ENCODE assay signal across 8 cellular contexts in genomic region chr6:150867117-150867516, GRCh38. TPM values are rescaled to one million over a fixed set of nuclear protein-coding genes. Genes with fewer than 3 reads are reported as not detected.
A peak's percentile ranks its signal among the peaks of the same experiment; 100 is the strongest.
DNase-seq lines count a peak whose midpoint lies in the region; ATAC-seq and TF ChIP-seq lines count a peak whose summit lies in the region.

No MANE protein-coding gene starts in this region.

- TF ChIP-seq CTCF in SK-N-SH (IDR thresholded peaks at IDR 0.05) (no peak), fibroblast of lung (conservative IDR thresholded peaks at IDR 0.05 in 1 of 2, IDR thresholded peaks at IDR 0.05 in 1 of 2; ENCODE audit: low read depth in 1 of 2, low read length in 2 of 2) (no peak), sigmoid colon (IDR thresholded peaks at IDR 0.05) (no peak)

- no peaks in the 10 kb centered on the region for H4K20me1 ChIP-seq in GM23248 (ENCODE audit: insufficient read depth)
- H4K20me1 ChIP-seq in SK-N-SH (ENCODE audit: insufficient read depth): peaks cover 16% of the 10 kb centered on the region
- H4K20me1 ChIP-seq in fibroblast of lung (ENCODE audit: control insufficient read depth, extremely low read depth, insufficient read depth, low read length): no peaks in the 10 kb centered on the region

- POLR2A ChIA-PET in SK-N-SH (lab: Yijun Ruan, JAX): interaction anchor here (1.6 kb wide), 1 partner anchor 13 kb away, joined by 3 read pairs; no protein-coding TSS in a partner anchor

- DNase-seq in GM23248 (no peak), SK-N-SH (no peak), fibroblast of lung (ENCODE audit: low read depth in 2 of 2) (no peak), sigmoid colon (no peak), NK-92 (lab: John Stamatoyannopoulos, UW; ENCODE audit: unreplicated experiment) (no peak)

- H3F3A ChIP-seq in GM23248 (ENCODE audit: insufficient read depth) (peaks cover 45% of the 10 kb centered on the region), SK-N-SH (replicated peaks; ENCODE audit: insufficient read depth) (peaks cover 5% of the 10 kb centered on the region)

- H3K4me1 ChIP-seq in GM23248 (ENCODE audit: insufficient read depth) (peaks cover 31% of the 10 kb centered on the region), SK-N-SH (ENCODE audit: control insufficient read depth in 1 of 2, insufficient read depth in 2 of 2, low read depth in 1 of 2, low read length in 1 of 2) (peaks cover 0 to 7% of the 10 kb centered on the region in 2 experiments; a peak in 2 of 4 replicates), fibroblast of lung (ENCODE audit: control insufficient read depth, extremely low read depth, insufficient read depth, low read length) (no peaks in the 10 kb centered on the region), sigmoid colon (peaks cover 0 to 9% (median 3%) of the 10 kb centered on the region in 4 donors)

- intact Hi-C loops in sigmoid colon (cut with DNase I): no loop called here

- H3K4me2 ChIP-seq in GM23248 (ENCODE audit: unreplicated experiment) (peak overlapping the region; percentile 96), SK-N-SH (peak overlapping the region; percentile 92), fibroblast of lung (ENCODE audit: extremely low read depth, insufficient read depth, low read length) (peak overlapping the region; percentile 87)

- CTCF ChIA-PET in SK-N-SH (lab: Yijun Ruan, JAX): interaction anchor here (1.5 to 2.1 kb wide), 2 partner anchors 50 to 459 kb away, joined by 5 to 11 read pairs; no protein-coding TSS in a partner anchor

- in situ Hi-C loops in GM23248 (cut with MboI): no loop called here

- H2AFZ ChIP-seq in GM23248 (no peak overlapping the region), SK-N-SH (ENCODE audit: low read depth) (no peak overlapping the region), fibroblast of lung (ENCODE audit: low read length) (no peak overlapping the region)

- TF ChIP-seq EP300 in SK-N-SH (IDR thresholded peaks at IDR 0.05; ENCODE audit: borderline replicate concordance in 1 of 2, low read depth in 1 of 2, low read length in 1 of 2) (no peak), sigmoid colon (IDR thresholded peaks at IDR 0.05) (no peak)

- H3K36me3 ChIP-seq in GM23248 (ENCODE audit: low read depth): peaks cover 8% of the 10 kb centered on the region
- peaks cover 0 to 10% of the 10 kb centered on the region in 2 experiments for H3K36me3 ChIP-seq in SK-N-SH (replicated peaks in 1 of 2; ENCODE audit: control insufficient read depth in 1 of 2, insufficient read depth in 2 of 2, low read length in 1 of 2)
- H3K36me3 ChIP-seq in fibroblast of lung (ENCODE audit: control insufficient read depth, insufficient read depth, low read length): no peaks in the 10 kb centered on the region
- H3K36me3 ChIP-seq in sigmoid colon: no peaks in the 10 kb centered on the region

- no peaks in the 10 kb centered on the region for H3K9me2 ChIP-seq in GM23248 (ENCODE audit: insufficient read depth)
- H3K9me2 ChIP-seq in SK-N-SH: no peaks in the 10 kb centered on the region

- WGBS in GM23248 (ENCODE audit: low coverage in 1 of 2, low lambda C conversion rate in 2 of 2, missing lambda C conversion rate in 2 of 2), 2 experiments: 46 to 49% methylated on average over 13 of the region's 13 CpGs
- WGBS in SK-N-SH (ENCODE audit: low lambda C conversion rate): 42% methylated on average over 13 of the region's 13 CpGs
- 77 to 89% methylated on average over 13 of the region's 13 CpGs for WGBS in sigmoid colon, 2 donors

- H3K79me2 ChIP-seq in GM23248 (ENCODE audit: insufficient read depth): peaks cover 61% of the 10 kb centered on the region
- peaks cover 59% of the 10 kb centered on the region for H3K79me2 ChIP-seq in SK-N-SH (ENCODE audit: insufficient read depth)
- H3K79me2 ChIP-seq in fibroblast of lung (ENCODE audit: control insufficient read depth, insufficient read depth, low read length): peaks cover 39% of the 10 kb centered on the region

- H3K4me3 ChIP-seq in GM23248 (peak overlapping the region; percentile 88), SK-N-SH (ENCODE audit: low read depth in 2 of 2, low read length in 1 of 2) (peak overlapping the region; percentile 64 to 75), fibroblast of lung (replicated peaks in 1 of 4; ENCODE audit: control extremely low read depth in 1 of 4, insufficient read depth in 1 of 4, low read depth in 3 of 4, low read length in 4 of 4) (peak overlapping the region; percentile 47 to 84 (median 70)), sigmoid colon (peak overlapping the region; percentile 58 to 91 (median 69))

- TF ChIP-seq RAD21 in SK-N-SH (IDR thresholded peaks at IDR 0.05; ENCODE audit: low read length): no peak

- H3K27ac ChIP-seq in GM23248: peak overlapping the region; percentile 99
- peak overlapping the region; percentile 89 to 95 for H3K27ac ChIP-seq in SK-N-SH (ENCODE audit: low read depth in 2 of 2, low read length in 1 of 2)
- peak overlapping the region; percentile 99 for H3K27ac ChIP-seq in fibroblast of lung (ENCODE audit: insufficient read depth, low read length)
- peak overlapping the region; percentile 81 to 93 (median 86) for H3K27ac ChIP-seq in sigmoid colon

- ATAC-seq in GM19351 (IDR thresholded peaks at IDR 0.05; ENCODE audit: unreplicated experiment): no peak
- ATAC-seq in GM21390 (IDR thresholded peaks at IDR 0.05; ENCODE audit: unreplicated experiment): no peak
- ATAC-seq in HG03175 (IDR thresholded peaks at IDR 0.05; ENCODE audit: unreplicated experiment): no peak

- H3K9me3 ChIP-seq in GM23248 (ENCODE audit: low read depth) (no peaks in the 10 kb centered on the region), SK-N-SH (no peaks in the 10 kb centered on the region), fibroblast of lung (ENCODE audit: control insufficient read depth, insufficient read depth, low read depth, low read length) (no peaks in the 10 kb centered on the region), sigmoid colon (no peaks in the 10 kb centered on the region)

- H3K27me3 ChIP-seq in GM23248 (replicated peaks; ENCODE audit: insufficient read depth) (no peaks in the 10 kb centered on the region), SK-N-SH (ENCODE audit: insufficient read depth) (no peaks in the 10 kb centered on the region), fibroblast of lung (ENCODE audit: control insufficient read depth, insufficient read depth, low read length) (no peaks in the 10 kb centered on the region), sigmoid colon (no peaks in the 10 kb centered on the region)

- peak overlapping the region; percentile 98 for H3K9ac ChIP-seq in GM23248
- peak overlapping the region; percentile 98 for H3K9ac ChIP-seq in SK-N-SH
- peak overlapping the region; percentile 98 for H3K9ac ChIP-seq in fibroblast of lung (ENCODE audit: insufficient read depth, low read length)

- TF ChIP-seq POLR2A in sigmoid colon (IDR thresholded peaks at IDR 0.05): no peak

TF ChIP-seq in SK-N-SH, 30 proteins besides CTCF, POLR2A, EP300 and RAD21:
- TF ChIP-seq EZH2phosphoT487 (IDR thresholded peaks at IDR 0.05; ENCODE audit: borderline replicate concordance, low read depth) (no peak), RFX5 (IDR thresholded peaks at IDR 0.05; ENCODE audit: low read length) (no peak), CHD2 (IDR thresholded peaks at IDR 0.05; ENCODE audit: low read length, partially characterized antibody) (no peak), GABPA (IDR thresholded peaks at IDR 0.05; ENCODE audit: low read depth) (no peak), MEF2A (IDR thresholded peaks at IDR 0.05; ENCODE audit: borderline replicate concordance, low read depth) (no peak), USF1 (IDR thresholded peaks at IDR 0.05; ENCODE audit: borderline replicate concordance, low read depth) (no peak), RCOR1 (IDR thresholded peaks at IDR 0.05; ENCODE audit: low read length) (no peak), NRF1 (IDR thresholded peaks at IDR 0.05; ENCODE audit: low read depth, low read length) (no peak), GATA2 (CRISPR knock-in tag; IDR thresholded peaks at IDR 0.05) (no peak), RXRA (IDR thresholded peaks at IDR 0.05; ENCODE audit: borderline replicate concordance, low read depth) (no peak)
- TF ChIP-seq, protein P1, sequence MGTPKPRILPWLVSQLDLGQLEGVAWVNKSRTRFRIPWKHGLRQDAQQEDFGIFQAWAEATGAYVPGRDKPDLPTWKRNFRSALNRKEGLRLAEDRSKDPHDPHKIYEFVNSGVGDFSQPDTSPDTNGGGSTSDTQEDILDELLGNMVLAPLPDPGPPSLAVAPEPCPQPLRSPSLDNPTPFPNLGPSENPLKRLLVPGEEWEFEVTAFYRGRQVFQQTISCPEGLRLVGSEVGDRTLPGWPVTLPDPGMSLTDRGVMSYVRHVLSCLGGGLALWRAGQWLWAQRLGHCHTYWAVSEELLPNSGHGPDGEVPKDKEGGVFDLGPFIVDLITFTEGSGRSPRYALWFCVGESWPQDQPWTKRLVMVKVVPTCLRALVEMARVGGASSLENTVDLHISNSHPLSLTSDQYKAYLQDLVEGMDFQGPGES (IDR thresholded peaks at IDR 0.05; ENCODE audit: low read depth, low read length): no peak

RNA-seq across cellular contexts. Expression of gene MTHFD1L, which starts 1.6 kb away (rescaled TPM):
- 57.6 and 68.7 TPM in 2 replicates for total RNA-seq in GM23248 (2014; rRNA removed; shearing (Covaris generic))
- 96.8 and 99.6 TPM in 2 replicates for polyA plus RNA-seq in GM23248 (2016; fragmentation: Nextera tagmentation; extraction: Ambion mirVana)
- polyA plus RNA-seq in SK-N-SH (2012; rRNA removed): 36.7 and 37.0 TPM in 2 replicates
- polyA plus RNA-seq in SK-N-SH (2012; cell fraction: cytosol; rRNA removed): 35.9 and 36.2 TPM in 2 replicates
- polyA plus RNA-seq in SK-N-SH (2012; cell fraction: nucleus; rRNA removed): 35.4 and 47.8 TPM in 2 replicates
- total RNA-seq in fibroblast of lung: 43.4 and 48.9 TPM in 2 replicates
- 36.1 and 51.1 TPM in 2 replicates for polyA plus RNA-seq in fibroblast of lung
- polyA plus RNA-seq in fibroblast of lung (2012): 43.1 and 63.7 TPM in 2 replicates
- polyA minus RNA-seq in fibroblast of lung (ENCODE audit: low replicate concordance): 14.8 and 38.7 TPM in 2 replicates
- 10 to 100 TPM in 1 of 4 donors, 1 to 10 TPM in 3; 2.5 to 17.9 (median 5.6) TPM for total RNA-seq in sigmoid colon
- 10 to 100 TPM in 1 of 3 donors, 1 to 10 TPM in 1, under 1 TPM in 1; 0.60 to 12.2 (median 1.4) TPM for polyA plus RNA-seq in sigmoid colon
